ENCODE assay signal across 21 cellular contexts in the genomic region with DNA sequence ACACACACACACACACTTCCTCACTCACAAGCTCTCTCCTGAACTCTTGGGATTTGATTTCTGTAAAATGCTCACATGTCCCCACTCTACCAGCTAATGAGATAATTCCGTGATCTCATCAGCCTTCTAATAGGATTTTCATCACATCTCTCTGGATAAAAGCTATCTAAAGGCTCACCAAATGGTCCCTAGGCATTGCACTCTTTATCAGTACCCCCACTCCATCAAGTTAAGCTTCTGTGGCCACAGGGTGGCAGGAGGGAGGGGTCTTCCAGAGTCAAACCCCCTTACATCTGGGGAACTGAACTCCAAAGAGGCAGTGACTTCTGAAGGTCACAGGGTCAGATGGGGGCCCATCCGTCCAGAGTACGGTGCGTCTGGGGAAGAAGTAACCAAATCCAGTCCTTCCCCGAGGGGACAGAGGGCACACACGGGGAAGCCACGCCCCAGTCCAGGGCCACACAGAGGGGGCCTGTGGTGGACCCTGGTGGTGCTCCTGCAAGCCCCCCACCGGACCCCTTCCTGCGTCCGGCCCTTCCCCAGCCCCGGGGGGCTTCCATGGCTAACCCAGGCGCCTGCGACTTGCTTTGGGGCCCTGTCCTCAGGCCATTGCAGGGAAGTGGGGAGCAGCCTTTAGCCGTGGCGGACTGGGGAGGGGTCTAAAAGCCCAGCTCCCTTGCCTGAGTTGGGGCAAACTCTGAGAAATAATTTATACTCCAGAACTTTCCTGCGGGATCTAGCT. TPM values are rescaled to one million over a fixed set of nuclear protein-coding genes. Genes with fewer than 3 reads are reported as not detected.
DNase-seq lines count a peak whose midpoint lies in the region; ATAC-seq, FAIRE-seq and TF ChIP-seq lines count a peak whose summit lies in the region.
"Had no signal": no experiment of that assay in that cellular context is flagged by ENCODE, and none has a peak within 500 bp of the region (broad histone marks: within the 10 kb centered on the region; RNA-seq: fewer than 3 reads in every experiment).

No MANE protein-coding gene starts in this region.

- H3K27me3 Mint-ChIP-seq in activated T-cell treated with anti-CD3 and anti-CD28 coated beads, Interleukin-2, amount 50 U/mL, for 24 hours = peaks cover 13% of the 10 kb centered on the region

- peaks cover 28% of the 10 kb centered on the region; the same call in 1 of the 2 replicates for H3K23me2 ChIP-seq in H1 (ENCODE audit: low read depth, low read length)

- no peak overlapping the region for H4K5ac ChIP-seq in H1 (ENCODE audit: insufficient read length, low read depth, low read length)

- peaks cover 10% of the 10 kb centered on the region for H3K4me1 Mint-ChIP-seq in activated T-cell treated with anti-CD3 and anti-CD28 coated beads, Interleukin-2, amount 50 U/mL, for 24 hours (ENCODE audit: low read depth)

- TF ChIP-seq EP300 in A549 (IDR thresholded peaks at IDR 0.05) = no peak
- TF ChIP-seq EP300 in H1 (IDR thresholded peaks at IDR 0.05; ENCODE audit: borderline replicate concordance in 1 of 2, low read depth in 2 of 2, low read length in 2 of 2) = no peak

- FAIRE-seq in A549 (lab: Jason Lieb, UNC) (no peak), H1 (lab: Jason Lieb, UNC) (no peak)

- peak overlapping the region; percentile 89 for H2AK5ac ChIP-seq in H1 (ENCODE audit: low read depth, low read length)

- CTCF ChIA-PET in A549 (lab: Yijun Ruan, JAX) (interaction anchor here (1.2 to 1.6 kb wide), 2 partner anchors 10 to 18 kb away, joined by 4 to 5 read pairs; no protein-coding TSS in a partner anchor), H1 (lab: Charles Lee; ENCODE audit: partially characterized antibody) (interaction anchor here (0.6 to 1.1 kb wide), 4 partner anchors 18 to 582 kb away, joined by 3 read pairs; no protein-coding TSS in a partner anchor)

- in situ Hi-C loops in GM13977 (cut with MboI; ENCODE audit: low pct_unique_long_range_greater_than_20kb, low sequenced_read_pairs, unreplicated experiment) = no loop called here

- H3K9me3 Mint-ChIP-seq in activated T-cell treated with anti-CD3 and anti-CD28 coated beads, Interleukin-2, amount 50 U/mL, for 24 hours = no peaks in the 10 kb centered on the region

- H3K4me3 ChIP-seq in A549 = no peak overlapping the region
- H3K4me3 ChIP-seq in H1 (ENCODE audit: extremely low read depth in 1 of 4, insufficient read depth in 2 of 4, low read depth in 3 of 4, low read length in 4 of 4) = no peak overlapping the region
- H3K4me3 ChIP-seq: BLaER1 treated with 17β-estradiol and CSF1 and Interleukin-3, amounts not matched to agents 10 nM and 100 nM had no signal

- peaks cover 0 to 23% of the 10 kb centered on the region in 2 experiments for H4K20me1 ChIP-seq in H1 (replicated peaks in 1 of 2; ENCODE audit: control insufficient read depth in 1 of 2, insufficient read depth in 2 of 2, low read length in 2 of 2)
- H4K20me1 ChIP-seq: BLaER1 treated with 17β-estradiol and CSF1 and Interleukin-3, amounts not matched to agents 10 nM and 100 nM had no signal

- TF ChIP-seq POLR2A in A549 (IDR thresholded peaks at IDR 0.05; ENCODE audit: low read length) (no peak), H1 (IDR thresholded peaks at IDR 0.05; ENCODE audit: control extremely low read depth in 1 of 2, low read depth in 2 of 2, low read length in 2 of 2) (no peak)

- H2BK12ac ChIP-seq in H1 (ENCODE audit: low read depth, low read length) = no peak overlapping the region

- DNase-seq in A549 (ENCODE audit: low read depth in 1 of 2, low spot score in 1 of 2) (no peak), GM13977 (ENCODE audit: low spot score) (peak; percentile 20), RPMI7951 (ENCODE audit: low read depth) (peak; percentile 25), H1 (ENCODE audit: low read depth in 1 of 2, low spot score in 2 of 2) (no peak), NCI-H2029 (lab: John Stamatoyannopoulos, UW) (no peak), UCSD-AML1 (lab: John Stamatoyannopoulos, UW; ENCODE audit: unreplicated experiment) (no peak), D341Med (ENCODE audit: low spot score) (no peak)
- DNase-seq in activated T-cell treated with anti-CD3 and anti-CD28 coated beads, Interleukin-2, amount 50 U/mL, for 24 hours = no peak
- DNase-seq: DMS79 treated with DMSO at 0.1 percent for 48 hours, NCI-H1417 treated with DMSO at 0.1 percent for 48 hours, NCI-H1930, NCI-H345, NCI-H526, T-helper 1 cell had no signal

- H3K4me3 Mint-ChIP-seq in activated T-cell treated with anti-CD3 and anti-CD28 coated beads, Interleukin-2, amount 50 U/mL, for 24 hours = no peak overlapping the region
- H3K4me3 Mint-ChIP-seq: CD8-positive, alpha-beta memory T cell had no signal

- H3K14ac ChIP-seq in H1 (ENCODE audit: insufficient read length) = no peak overlapping the region

- peak overlapping the region; percentile 37 to 56; a peak in 3 of 6 replicates for H3K27ac ChIP-seq in A549
- no peak overlapping the region for H3K27ac ChIP-seq in H1 (ENCODE audit: low read depth, low read length)
- H3K27ac ChIP-seq: BLaER1 treated with 17β-estradiol and CSF1 and Interleukin-3, amounts not matched to agents 10 nM and 100 nM; KMS-11 had no signal

- H3K9me3 ChIP-seq in A549 (no peaks in the 10 kb centered on the region), H1 (ENCODE audit: insufficient read depth in 2 of 2, low read depth in 1 of 2, low read length in 1 of 2) (peaks cover 15 to 16% of the 10 kb centered on the region in 2 experiments; a peak in 2 of 4 replicates)

- POLR2A ChIA-PET in A549 (lab: Yijun Ruan, JAX) = no interaction called here
- POLR2A ChIA-PET in H1 (lab: Charles Lee; ENCODE audit: partially characterized antibody) = interaction anchor here (0.7 kb wide), 1 partner anchor 10 kb away, joined by 3 read pairs; no protein-coding TSS in a partner anchor

- no peaks in the 10 kb centered on the region for H3K79me2 ChIP-seq in H1 (ENCODE audit: control insufficient read depth in 1 of 2, insufficient read depth in 2 of 2, low read length in 2 of 2)

- H2AFZ ChIP-seq in H1 (ENCODE audit: low read length) = no peak overlapping the region

- peak overlapping the region; percentile 42 for H3K4ac ChIP-seq in H1 (replicated peaks; ENCODE audit: insufficient read length, low read depth, low read length)

- TF ChIP-seq RAD21 in A549 (conservative IDR thresholded peaks at IDR 0.05 in 1 of 2, IDR thresholded peaks at IDR 0.05 in 1 of 2) = no peak
- no peak; a peak in 1 of 4 replicates for TF ChIP-seq RAD21 in H1 (IDR thresholded peaks at IDR 0.05 in 1 of 2, conservative IDR thresholded peaks at IDR 0.05 in 1 of 2; ENCODE audit: low read depth in 2 of 2, low read length in 2 of 2)

- H4K8ac ChIP-seq in H1 (ENCODE audit: extremely low read depth, insufficient read depth, low read length) = no peak overlapping the region

- TF ChIP-seq CTCF in A549 (IDR thresholded peaks at IDR 0.05) = no peak
- no peak for TF ChIP-seq CTCF in GM13977 (IDR thresholded peaks at IDR 0.05; ENCODE audit: extremely low read depth, insufficient read depth, missing control alignments)
- TF ChIP-seq CTCF in H1 (IDR thresholded peaks at IDR 0.05; ENCODE audit: control extremely low read depth in 1 of 3, insufficient read depth in 1 of 3, low read depth in 1 of 3, low read length in 3 of 3) = 0 out of 4 replicates have a peak, but pooled peaks of 1 of the 3 experiments have one; percentile 2

- peaks cover 14% of the 10 kb centered on the region for H3K79me1 ChIP-seq in H1 (ENCODE audit: low read depth, low read length)

- H4K91ac ChIP-seq in H1 (replicated peaks; ENCODE audit: insufficient read length, low read length) = no peak overlapping the region

- H3K27ac Mint-ChIP-seq in activated T-cell treated with anti-CD3 and anti-CD28 coated beads, Interleukin-2, amount 50 U/mL, for 24 hours = no peak overlapping the region
- H3K27ac Mint-ChIP-seq: CD8-positive, alpha-beta memory T cell had no signal

- H2BK15ac ChIP-seq in H1 (ENCODE audit: low read length) = 0 out of 2 replicates have a peak overlapping the region, but pooled peaks have one; percentile 21

- H3K36me3 Mint-ChIP-seq in activated T-cell treated with anti-CD3 and anti-CD28 coated beads, Interleukin-2, amount 50 U/mL, for 24 hours (ENCODE audit: low read depth) = no peaks in the 10 kb centered on the region
- H3K36me3 Mint-ChIP-seq: CD8-positive, alpha-beta memory T cell had no signal

- no peak overlapping the region for H2BK120ac ChIP-seq in H1 (replicated peaks; ENCODE audit: low read depth, low read length)

- no peak overlapping the region for H3K18ac ChIP-seq in H1 (ENCODE audit: extremely low read depth, low read length)

- no peak overlapping the region for H2BK20ac ChIP-seq in H1 (ENCODE audit: low read length)

- H3K27me3 ChIP-seq in H1 (replicated peaks in 1 of 4; ENCODE audit: control insufficient read depth in 3 of 4, extremely low read depth in 1 of 4, insufficient read depth in 3 of 4, low read length in 3 of 4) = peaks cover 0 to 3% (median 0%) of the 10 kb centered on the region in 4 experiments; a peak in 1 of 7 replicates

- no peaks in the 10 kb centered on the region; a peak in 1 of 8 replicates for H3K36me3 ChIP-seq in H1 (ENCODE audit: control insufficient read depth in 2 of 4, insufficient read depth in 4 of 4, low read length in 3 of 4)
- H3K36me3 ChIP-seq: BLaER1 treated with 17β-estradiol and CSF1 and Interleukin-3, amounts not matched to agents 10 nM and 100 nM had no signal

- H3K4me2 ChIP-seq in A549 = no peak overlapping the region
- H3K4me2 ChIP-seq in H1 (ENCODE audit: insufficient read depth in 1 of 2, low read depth in 2 of 2, low read length in 2 of 2) = no peak overlapping the region
- H3K4me2 ChIP-seq: BLaER1 treated with 17β-estradiol and CSF1 and Interleukin-3, amounts not matched to agents 10 nM and 100 nM; KMS-11 had no signal

- no peak overlapping the region for H3K23ac ChIP-seq in H1 (ENCODE audit: insufficient read length)

- peaks cover 32% of the 10 kb centered on the region for H3K4me1 ChIP-seq in A549
- peaks cover 0 to 2% (median 0%) of the 10 kb centered on the region in 4 experiments; a peak in 3 of 7 replicates for H3K4me1 ChIP-seq in H1 (replicated peaks in 1 of 4; ENCODE audit: control insufficient read depth in 3 of 4, insufficient read depth in 4 of 4, low read length in 3 of 4)

- H2BK5ac ChIP-seq in H1 (ENCODE audit: low read depth, low read length) = 0 out of 2 replicates have a peak overlapping the region, but pooled peaks have one; percentile 5

- ATAC-seq in A549 = no peak
- ATAC-seq: Right ventricle myocardium inferior had no signal

- H3K9ac ChIP-seq in H1 (replicated peaks in 1 of 4; ENCODE audit: extremely low read depth in 1 of 4, low read depth in 3 of 4, low read length in 3 of 4) = no peak overlapping the region
- H3K9ac ChIP-seq: BLaER1 treated with 17β-estradiol and CSF1 and Interleukin-3, amounts not matched to agents 10 nM and 100 nM; KMS-11 had no signal

- WGBS in A549 (ENCODE audit: missing lambda C conversion rate) = 92% methylated on average over 7 of the region's 16 CpGs
- WGBS in H1 (ENCODE audit: extremely low coverage in 1 of 2, insufficient coverage in 1 of 2, insufficient read length in 1 of 2, insufficient replicate concordance in 2 of 2, low coverage in 1 of 2, low lambda C conversion rate in 2 of 2, missing lambda C conversion rate in 1 of 2), 2 experiments = 96% methylated on average over 14 of the region's 16 CpGs; no CpG with 5 or more reads in 1 of the 2 experiments

- H3K56ac ChIP-seq in H1 (replicated peaks; ENCODE audit: insufficient read length, low read depth, low read length) = peak overlapping the region; percentile 100

RNA-seq across cellular contexts. Expression of a gene that starts 25.5 kb away (rescaled TPM):
- polyA plus RNA-seq in A549 (2011; rRNA removed) (not detected in 2 replicates), A549 (2017; fragmentation: RNase III; extraction: RNeasy Plus Mini Kit Qiagen cat#74134 plus additional on column Dnase treatment) (not detected in 3 replicates), H1 (2011; rRNA removed) (0.03 TPM in 1 of 2 replicates, not detected in the other)
- 0.03 TPM in 1 of 2 replicates, not detected in the other for polyA plus RNA-seq in A549 (2012; cell fraction: cytosol; rRNA removed)
- polyA plus RNA-seq in A549 (2012; cell fraction: nucleus; rRNA removed) = not detected in 2 replicates
- polyA minus RNA-seq in A549 (2011; rRNA and poly(A)+ RNA removed) = not detected in 2 replicates
- total RNA-seq in RPMI7951 (2014; rRNA removed; shearing (Covaris generic)) = 0.10 TPM in 1 of 2 replicates, not detected in the other
- not detected in 2 replicates for total RNA-seq in H1 (2021; fragmentation: NEBNext Ultra II Directional; extraction: Animal tissue kit (Norgen Biotek cat#: 25700))
- not detected for polyA plus RNA-seq in H1 (2011; cell fraction: cytosol; rRNA removed)
- polyA plus RNA-seq in H1 (2011; cell fraction: nucleus; rRNA removed) = not detected
- 0.12 TPM in 1 of 4 replicates, not detected in the others for polyA plus RNA-seq in H1 (2012, experiment 1 of 2)
- not detected for polyA plus RNA-seq in H1 (2012, experiment 2 of 2)
- 0.02 TPM for polyA plus RNA-seq in H1 (2013, experiment 1 of 2)
- 0.02 TPM for polyA plus RNA-seq in H1 (2013, experiment 2 of 2)
- polyA minus RNA-seq in H1 (2011; rRNA and poly(A)+ RNA removed) = not detected in 2 replicates
- polyA minus RNA-seq in H1 (2011; cell fraction: cytosol; rRNA and poly(A)+ RNA removed) = not detected
- not detected for polyA minus RNA-seq in H1 (2011; cell fraction: nucleus; rRNA and poly(A)+ RNA removed)
- total RNA-seq: CD8-positive, alpha-beta memory T cell; G401; M059J; SK-MEL-5 had no signal
- polyA plus RNA-seq: CD8-positive, alpha-beta memory T cell had no signal

RNA-seq across cellular contexts. Expression of a gene that starts 43.9 kb away (rescaled TPM):
- polyA plus RNA-seq in A549 (2011; rRNA removed) (0.05 TPM in 2 replicates), A549 (2017; fragmentation: RNase III; extraction: RNeasy Plus Mini Kit Qiagen cat#74134 plus additional on column Dnase treatment) (0.08 to 0.14 TPM (median 0.13 TPM) in 3 replicates), H1 (2011; rRNA removed) (0.15 and 0.17 TPM in 2 replicates)
- 0.03 and 0.06 TPM in 2 replicates for polyA plus RNA-seq in A549 (2012; cell fraction: cytosol; rRNA removed)
- polyA plus RNA-seq in A549 (2012; cell fraction: nucleus; rRNA removed) = 0.05 and 0.10 TPM in 2 replicates
- not detected in 2 replicates for polyA minus RNA-seq in A549 (2011; rRNA and poly(A)+ RNA removed)
- 93.4 and 95.0 TPM in 2 replicates for total RNA-seq in RPMI7951 (2014; rRNA removed; shearing (Covaris generic))
- 0.37 and 0.40 TPM in 2 replicates for total RNA-seq in H1 (2021; fragmentation: NEBNext Ultra II Directional; extraction: Animal tissue kit (Norgen Biotek cat#: 25700))
- 0.08 TPM for polyA plus RNA-seq in H1 (2011; cell fraction: cytosol; rRNA removed)
- 0.19 TPM for polyA plus RNA-seq in H1 (2011; cell fraction: nucleus; rRNA removed)
- polyA plus RNA-seq in H1 (2012, experiment 1 of 2) = 0.11 to 0.16 TPM (median 0.16 TPM) in 3 of 4 replicates, not detected in the other
- 0.07 TPM for polyA plus RNA-seq in H1 (2012, experiment 2 of 2)
- polyA plus RNA-seq in H1 (2013, experiment 1 of 2) = 0.34 TPM
- 0.42 TPM for polyA plus RNA-seq in H1 (2013, experiment 2 of 2)
- polyA minus RNA-seq in H1 (2011; rRNA and poly(A)+ RNA removed) = 0.17 and 0.32 TPM in 2 replicates
- not detected for polyA minus RNA-seq in H1 (2011; cell fraction: cytosol; rRNA and poly(A)+ RNA removed)
- polyA minus RNA-seq in H1 (2011; cell fraction: nucleus; rRNA and poly(A)+ RNA removed) = 0.10 TPM
- total RNA-seq: CD8-positive, alpha-beta memory T cell; SK-MEL-5 had no signal
- polyA plus RNA-seq: CD8-positive, alpha-beta memory T cell had no signal

Comparison
In these comparisons a context has a peak if more than half of its experiments do, and no peak if none do; other contexts are left out.
1. DNase-seq: peak in GM13977 (single experiment) and RPMI7951 (single experiment); none in A549 (0 of 2), H1 (0 of 2), NCI-H2029 (single experiment), activated T-cell treated with anti-CD3 and anti-CD28 coated beads, Interleukin-2, amount 50 U/mL, for 24 hours (single experiment), UCSD-AML1 (single experiment) and D341Med (single experiment).
2. RNA of a gene that starts 43.9 kb away (total RNA-seq): 93.4 to 95.0 TPM in RPMI7951; 0.37 to 0.40 TPM in H1; every median in the first group is over 10 times any median in the second.